Comparison of ENCODE assay signal across 1 cellular context in the genomic region with DNA sequence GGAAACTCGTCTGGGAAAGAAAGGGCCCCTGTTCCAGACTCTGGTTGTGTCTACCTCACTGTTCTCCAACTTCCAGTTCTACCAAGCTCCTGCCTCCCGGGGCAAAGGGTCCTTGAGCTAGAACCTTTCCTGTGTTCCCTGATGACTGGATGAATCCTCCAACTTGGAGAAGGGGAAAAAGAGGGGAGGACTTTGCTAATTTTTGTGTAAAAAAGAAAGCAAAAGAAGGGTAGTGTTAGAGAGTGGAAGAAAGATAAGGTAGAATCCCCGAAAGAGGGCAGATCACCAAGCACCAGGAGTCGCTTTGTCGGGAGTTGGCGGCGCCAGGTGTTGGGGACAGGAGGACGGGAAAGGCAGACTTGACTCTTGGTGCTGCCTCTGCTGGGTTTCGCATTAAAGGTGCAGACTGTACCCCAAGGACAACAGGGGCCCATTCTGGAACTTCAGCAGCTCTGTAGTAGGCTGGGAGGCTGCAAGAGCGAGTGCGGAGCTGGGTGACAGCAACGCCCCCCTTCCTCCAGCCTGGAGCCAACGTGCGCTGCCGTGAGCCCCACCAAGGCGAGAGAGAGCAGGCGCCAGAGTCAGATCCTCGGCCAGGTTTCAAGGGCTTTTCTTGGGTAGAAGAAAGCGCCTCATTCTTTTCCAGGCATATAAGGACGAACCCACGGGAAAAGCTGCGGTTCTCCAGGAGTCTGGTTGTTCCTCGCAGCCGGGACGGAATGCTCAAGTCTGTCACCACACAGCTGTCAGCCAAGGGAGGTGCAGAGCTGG.
TF ChIP-seq lines count a peak whose summit lies in the region.

No MANE protein-coding gene starts in this region.

TF ChIP-seq in HepG2, 621 proteins besides CTCF, POLR2A, EP300 and RAD21 (continued from another document):
- TF ChIP-seq, protein P1, sequence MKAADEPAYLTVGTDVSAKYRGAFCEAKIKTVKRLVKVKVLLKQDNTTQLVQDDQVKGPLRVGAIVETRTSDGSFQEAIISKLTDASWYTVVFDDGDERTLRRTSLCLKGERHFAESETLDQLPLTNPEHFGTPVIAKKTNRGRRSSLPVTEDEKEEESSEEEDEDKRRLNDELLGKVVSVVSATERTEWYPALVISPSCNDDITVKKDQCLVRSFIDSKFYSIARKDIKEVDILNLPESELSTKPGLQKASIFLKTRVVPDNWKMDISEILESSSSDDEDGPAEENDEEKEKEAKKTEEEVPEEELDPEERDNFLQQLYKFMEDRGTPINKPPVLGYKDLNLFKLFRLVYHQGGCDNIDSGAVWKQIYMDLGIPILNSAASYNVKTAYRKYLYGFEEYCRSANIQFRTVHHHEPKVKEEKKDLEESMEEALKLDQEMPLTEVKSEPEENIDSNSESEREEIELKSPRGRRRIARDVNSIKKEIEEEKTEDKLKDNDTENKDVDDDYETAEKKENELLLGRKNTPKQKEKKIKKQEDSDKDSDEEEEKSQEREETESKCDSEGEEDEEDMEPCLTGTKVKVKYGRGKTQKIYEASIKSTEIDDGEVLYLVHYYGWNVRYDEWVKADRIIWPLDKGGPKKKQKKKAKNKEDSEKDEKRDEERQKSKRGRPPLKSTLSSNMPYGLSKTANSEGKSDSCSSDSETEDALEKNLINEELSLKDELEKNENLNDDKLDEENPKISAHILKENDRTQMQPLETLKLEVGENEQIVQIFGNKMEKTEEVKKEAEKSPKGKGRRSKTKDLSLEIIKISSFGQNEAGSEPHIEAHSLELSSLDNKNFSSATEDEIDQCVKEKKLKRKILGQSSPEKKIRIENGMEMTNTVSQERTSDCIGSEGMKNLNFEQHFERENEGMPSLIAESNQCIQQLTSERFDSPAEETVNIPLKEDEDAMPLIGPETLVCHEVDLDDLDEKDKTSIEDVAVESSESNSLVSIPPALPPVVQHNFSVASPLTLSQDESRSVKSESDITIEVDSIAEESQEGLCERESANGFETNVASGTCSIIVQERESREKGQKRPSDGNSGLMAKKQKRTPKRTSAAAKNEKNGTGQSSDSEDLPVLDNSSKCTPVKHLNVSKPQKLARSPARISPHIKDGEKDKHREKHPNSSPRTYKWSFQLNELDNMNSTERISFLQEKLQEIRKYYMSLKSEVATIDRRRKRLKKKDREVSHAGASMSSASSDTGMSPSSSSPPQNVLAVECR (CRISPR knock-in tag; IDR thresholded peaks at IDR 0.05; ENCODE audit: borderline replicate concordance), result peak; percentile 49; the same call in 1 of the 2 replicates
- TF ChIP-seq ZNF501 (CRISPR knock-in tag; IDR thresholded peaks at IDR 0.05) (peak; percentile 25; the same call in 1 of the 2 replicates), CC2D1A (CRISPR knock-in tag; IDR thresholded peaks at IDR 0.05) (no peak), TCF7L2 (IDR thresholded peaks at IDR 0.05; ENCODE audit: low read depth, low read length) (no peak), TMF1 (CRISPR knock-in tag; IDR thresholded peaks at IDR 0.05; ENCODE audit: low read depth) (0 out of 2 replicates have a peak, but pooled peaks have one; percentile 52), ZNF292 (CRISPR knock-in tag; IDR thresholded peaks at IDR 0.05; ENCODE audit: borderline replicate concordance, low read depth) (peak; percentile 59; the same call in 1 of the 2 replicates), ZNF562 (CRISPR knock-in tag; IDR thresholded peaks at IDR 0.05; ENCODE audit: borderline replicate concordance) (no peak), ZNF724P (CRISPR knock-in tag; IDR thresholded peaks at IDR 0.05; ENCODE audit: borderline replicate concordance) (no peak), PLRG1 (conservative IDR thresholded peaks at IDR 0.05) (no peak), SAP130 (CRISPR knock-in tag; IDR thresholded peaks at IDR 0.05; ENCODE audit: low read depth) (peak; percentile 20; the same call in 1 of the 2 replicates), TBX2 (CRISPR knock-in tag; IDR thresholded peaks at IDR 0.05; ENCODE audit: borderline replicate concordance) (no peak), GTF3A (CRISPR knock-in tag; conservative IDR thresholded peaks at IDR 0.05) (no peak), HOXA3 (CRISPR knock-in tag; IDR thresholded peaks at IDR 0.05) (no peak), NFE2 (CRISPR knock-in tag; IDR thresholded peaks at IDR 0.05) (no peak), CCAR2 (optimal IDR thresholded peaks at IDR 0.05; ENCODE audit: low read depth, low read length) (no peak), KDM2A (CRISPR knock-in tag; IDR thresholded peaks at IDR 0.05; ENCODE audit: borderline replicate concordance, low read depth) (peak; percentile 30; the same call in 1 of the 2 replicates), ZBTB7B (CRISPR knock-in tag; IDR thresholded peaks at IDR 0.05) (no peak), SRSF1 (optimal IDR thresholded peaks at IDR 0.05; ENCODE audit: low read depth, low read length) (no peak)
- TF ChIP-seq, protein P2, sequence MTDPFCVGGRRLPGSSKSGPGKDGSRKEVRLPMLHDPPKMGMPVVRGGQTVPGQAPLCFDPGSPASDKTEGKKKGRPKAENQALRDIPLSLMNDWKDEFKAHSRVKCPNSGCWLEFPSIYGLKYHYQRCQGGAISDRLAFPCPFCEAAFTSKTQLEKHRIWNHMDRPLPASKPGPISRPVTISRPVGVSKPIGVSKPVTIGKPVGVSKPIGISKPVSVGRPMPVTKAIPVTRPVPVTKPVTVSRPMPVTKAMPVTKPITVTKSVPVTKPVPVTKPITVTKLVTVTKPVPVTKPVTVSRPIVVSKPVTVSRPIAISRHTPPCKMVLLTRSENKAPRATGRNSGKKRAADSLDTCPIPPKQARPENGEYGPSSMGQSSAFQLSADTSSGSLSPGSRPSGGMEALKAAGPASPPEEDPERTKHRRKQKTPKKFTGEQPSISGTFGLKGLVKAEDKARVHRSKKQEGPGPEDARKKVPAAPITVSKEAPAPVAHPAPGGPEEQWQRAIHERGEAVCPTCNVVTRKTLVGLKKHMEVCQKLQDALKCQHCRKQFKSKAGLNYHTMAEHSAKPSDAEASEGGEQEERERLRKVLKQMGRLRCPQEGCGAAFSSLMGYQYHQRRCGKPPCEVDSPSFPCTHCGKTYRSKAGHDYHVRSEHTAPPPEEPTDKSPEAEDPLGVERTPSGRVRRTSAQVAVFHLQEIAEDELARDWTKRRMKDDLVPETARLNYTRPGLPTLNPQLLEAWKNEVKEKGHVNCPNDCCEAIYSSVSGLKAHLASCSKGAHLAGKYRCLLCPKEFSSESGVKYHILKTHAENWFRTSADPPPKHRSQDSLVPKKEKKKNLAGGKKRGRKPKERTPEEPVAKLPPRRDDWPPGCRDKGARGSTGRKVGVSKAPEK (CRISPR knock-in tag; IDR thresholded peaks at IDR 0.05; ENCODE audit: borderline replicate concordance), result no peak
- TF ChIP-seq, protein P3, sequence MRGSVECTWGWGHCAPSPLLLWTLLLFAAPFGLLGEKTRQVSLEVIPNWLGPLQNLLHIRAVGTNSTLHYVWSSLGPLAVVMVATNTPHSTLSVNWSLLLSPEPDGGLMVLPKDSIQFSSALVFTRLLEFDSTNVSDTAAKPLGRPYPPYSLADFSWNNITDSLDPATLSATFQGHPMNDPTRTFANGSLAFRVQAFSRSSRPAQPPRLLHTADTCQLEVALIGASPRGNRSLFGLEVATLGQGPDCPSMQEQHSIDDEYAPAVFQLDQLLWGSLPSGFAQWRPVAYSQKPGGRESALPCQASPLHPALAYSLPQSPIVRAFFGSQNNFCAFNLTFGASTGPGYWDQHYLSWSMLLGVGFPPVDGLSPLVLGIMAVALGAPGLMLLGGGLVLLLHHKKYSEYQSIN (CRISPR knock-in tag; IDR thresholded peaks at IDR 0.05; ENCODE audit: borderline replicate concordance), result no peak
- TF ChIP-seq, protein P4, sequence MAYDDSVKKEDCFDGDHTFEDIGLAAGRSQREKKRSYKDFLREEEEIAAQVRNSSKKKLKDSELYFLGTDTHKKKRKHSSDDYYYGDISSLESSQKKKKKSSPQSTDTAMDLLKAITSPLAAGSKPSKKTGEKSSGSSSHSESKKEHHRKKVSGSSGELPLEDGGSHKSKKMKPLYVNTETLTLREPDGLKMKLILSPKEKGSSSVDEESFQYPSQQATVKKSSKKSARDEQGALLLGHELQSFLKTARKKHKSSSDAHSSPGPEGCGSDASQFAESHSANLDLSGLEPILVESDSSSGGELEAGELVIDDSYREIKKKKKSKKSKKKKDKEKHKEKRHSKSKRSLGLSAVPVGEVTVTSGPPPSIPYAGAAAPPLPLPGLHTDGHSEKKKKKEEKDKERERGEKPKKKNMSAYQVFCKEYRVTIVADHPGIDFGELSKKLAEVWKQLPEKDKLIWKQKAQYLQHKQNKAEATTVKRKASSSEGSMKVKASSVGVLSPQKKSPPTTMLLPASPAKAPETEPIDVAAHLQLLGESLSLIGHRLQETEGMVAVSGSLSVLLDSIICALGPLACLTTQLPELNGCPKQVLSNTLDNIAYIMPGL (CRISPR knock-in tag; IDR thresholded peaks at IDR 0.05; ENCODE audit: borderline replicate concordance in 1 of 2, low read depth in 1 of 2), result peak in 1 of 2 experiments; percentile 15; a peak in 1 of 4 replicates
- TF ChIP-seq, protein P5, sequence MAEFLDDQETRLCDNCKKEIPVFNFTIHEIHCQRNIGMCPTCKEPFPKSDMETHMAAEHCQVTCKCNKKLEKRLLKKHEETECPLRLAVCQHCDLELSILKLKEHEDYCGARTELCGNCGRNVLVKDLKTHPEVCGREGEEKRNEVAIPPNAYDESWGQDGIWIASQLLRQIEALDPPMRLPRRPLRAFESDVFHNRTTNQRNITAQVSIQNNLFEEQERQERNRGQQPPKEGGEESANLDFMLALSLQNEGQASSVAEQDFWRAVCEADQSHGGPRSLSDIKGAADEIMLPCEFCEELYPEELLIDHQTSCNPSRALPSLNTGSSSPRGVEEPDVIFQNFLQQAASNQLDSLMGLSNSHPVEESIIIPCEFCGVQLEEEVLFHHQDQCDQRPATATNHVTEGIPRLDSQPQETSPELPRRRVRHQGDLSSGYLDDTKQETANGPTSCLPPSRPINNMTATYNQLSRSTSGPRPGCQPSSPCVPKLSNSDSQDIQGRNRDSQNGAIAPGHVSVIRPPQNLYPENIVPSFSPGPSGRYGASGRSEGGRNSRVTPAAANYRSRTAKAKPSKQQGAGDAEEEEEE (CRISPR knock-in tag; IDR thresholded peaks at IDR 0.05; ENCODE audit: borderline replicate concordance), result no peak
- TF ChIP-seq, protein P6, sequence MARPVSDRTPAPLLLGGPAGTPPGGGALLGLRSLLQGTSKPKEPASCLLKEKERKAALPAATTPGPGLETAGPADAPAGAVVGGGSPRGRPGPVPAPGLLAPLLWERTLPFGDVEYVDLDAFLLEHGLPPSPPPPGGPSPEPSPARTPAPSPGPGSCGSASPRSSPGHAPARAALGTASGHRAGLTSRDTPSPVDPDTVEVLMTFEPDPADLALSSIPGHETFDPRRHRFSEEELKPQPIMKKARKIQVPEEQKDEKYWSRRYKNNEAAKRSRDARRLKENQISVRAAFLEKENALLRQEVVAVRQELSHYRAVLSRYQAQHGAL (CRISPR knock-in tag; IDR thresholded peaks at IDR 0.05; ENCODE audit: not compliant biosample characterization), result no peak
- TF ChIP-seq, protein P7, sequence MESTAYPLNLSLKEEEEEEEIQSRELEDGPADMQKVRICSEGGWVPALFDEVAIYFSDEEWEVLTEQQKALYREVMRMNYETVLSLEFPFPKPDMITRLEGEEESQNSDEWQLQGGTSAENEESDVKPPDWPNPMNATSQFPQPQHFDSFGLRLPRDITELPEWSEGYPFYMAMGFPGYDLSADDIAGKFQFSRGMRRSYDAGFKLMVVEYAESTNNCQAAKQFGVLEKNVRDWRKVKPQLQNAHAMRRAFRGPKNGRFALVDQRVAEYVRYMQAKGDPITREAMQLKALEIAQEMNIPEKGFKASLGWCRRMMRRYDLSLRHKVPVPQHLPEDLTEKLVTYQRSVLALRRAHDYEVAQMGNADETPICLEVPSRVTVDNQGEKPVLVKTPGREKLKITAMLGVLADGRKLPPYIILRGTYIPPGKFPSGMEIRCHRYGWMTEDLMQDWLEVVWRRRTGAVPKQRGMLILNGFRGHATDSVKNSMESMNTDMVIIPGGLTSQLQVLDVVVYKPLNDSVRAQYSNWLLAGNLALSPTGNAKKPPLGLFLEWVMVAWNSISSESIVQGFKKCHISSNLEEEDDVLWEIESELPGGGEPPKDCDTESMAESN (CRISPR knock-in tag; conservative IDR thresholded peaks at IDR 0.05), result 0 out of 2 replicates have a peak, but pooled peaks have one; percentile 25
